Comparison of ENCODE assay signal across 7 cellular contexts in genomic region chr3:75435779-75436376, GRCh38.
DNase-seq lines count a peak whose midpoint lies in the region; TF ChIP-seq lines count a peak whose summit lies in the region.
"Not testable (repeated sequence)": the region's sequence is repeated elsewhere in the genome, so short reads cannot be mapped to it uniquely, and the experiment has no call there.

No MANE protein-coding gene starts in this region.

- H4K12ac ChIP-seq in trophoblast cell (ENCODE audit: low read depth, low read length): not testable (repeated sequence)

- H3K79me2 ChIP-seq in trophoblast cell (ENCODE audit: control insufficient read depth, insufficient read depth, low read length, poor library complexity): not testable (repeated sequence)

- H4K91ac ChIP-seq in trophoblast cell (ENCODE audit: low read depth, low read length): not testable (repeated sequence)

- DNase-seq in GM06990 (ENCODE audit: extremely low read depth, insufficient read length); activated CD4-positive, alpha-beta T cell treated with anti-CD3 and anti-CD28 coated beads, Interleukin-2, amount 10 ng/mL, durations not matched to agents 7 days and 5 days; immature natural killer cell; trophoblast cell: not testable (repeated sequence)
- DNase-seq in NCI-H748 treated with DMSO at 0.1 percent for 48 hours (lab: John Stamatoyannopoulos, UW): peak; percentile 57

- not testable (repeated sequence) for H3K4ac ChIP-seq in trophoblast cell (ENCODE audit: low read depth, low read length)

- not testable (repeated sequence) for H3K79me1 ChIP-seq in trophoblast cell (ENCODE audit: low read length)

- not testable (repeated sequence) for H2AFZ ChIP-seq in trophoblast cell (ENCODE audit: insufficient read depth, low read length, poor library complexity)

- WGBS in HUES64: under 1% methylated on average over 36 of the region's 38 CpGs
- WGBS in trophoblast cell (ENCODE audit: extremely low coverage, insufficient coverage, insufficient read length): no CpG with 5 or more reads among the region's 38 CpGs

- peaks cover 16% of the 10 kb centered on the region for H3K4me1 Mint-ChIP-seq in activated CD4-positive, alpha-beta T cell treated with anti-CD3 and anti-CD28 coated beads, Interleukin-2, amount 10 ng/mL, durations not matched to agents 7 days and 5 days
- H3K4me1 Mint-ChIP-seq in dendritic cell treated with granulocyte-macrophage colony-stimulating factor and Interleukin-4, amounts not matched to agents 40 ng/mL and 50 ng/mL, for 4 days (ENCODE audit: low read depth): peaks cover 26% of the 10 kb centered on the region
- H3K4me1 Mint-ChIP-seq in immature natural killer cell: peaks cover 18% of the 10 kb centered on the region in 2 donors

- CTCF ChIA-PET in activated CD4-positive, alpha-beta T cell treated with anti-CD3 and anti-CD28 coated beads, Interleukin-2, amount 10 ng/mL, durations not matched to agents 7 days and 5 days (lab: Charles Lee): not testable (repeated sequence)

- not testable (repeated sequence) for TF ChIP-seq CTCF in GM06990 (IDR thresholded peaks at IDR 0.05; ENCODE audit: insufficient read depth, low read length, poor library complexity, severe bottlenecking)

- not testable (repeated sequence) for H3K18ac ChIP-seq in trophoblast cell (ENCODE audit: low read length)

- H3K4me3 Mint-ChIP-seq in activated CD4-positive, alpha-beta T cell treated with anti-CD3 and anti-CD28 coated beads, Interleukin-2, amount 10 ng/mL, durations not matched to agents 7 days and 5 days: peak overlapping the region; percentile 89
- peak overlapping the region; percentile 96 for H3K4me3 Mint-ChIP-seq in dendritic cell treated with granulocyte-macrophage colony-stimulating factor and Interleukin-4, amounts not matched to agents 40 ng/mL and 50 ng/mL, for 4 days
- peak overlapping the region; percentile 99 to 100 (median 100) for H3K4me3 Mint-ChIP-seq in immature natural killer cell

- H3K23ac ChIP-seq in trophoblast cell (ENCODE audit: low read length): not testable (repeated sequence)

- H3K27ac ChIP-seq in HUES64 (ENCODE audit: low read depth, low read length): peak overlapping the region; percentile 60; the same call in 1 of the 2 replicates
- H3K27ac ChIP-seq in trophoblast cell (ENCODE audit: low read depth, low read length): not testable (repeated sequence)

- H3K27me3 Mint-ChIP-seq in activated CD4-positive, alpha-beta T cell treated with anti-CD3 and anti-CD28 coated beads, Interleukin-2, amount 10 ng/mL, durations not matched to agents 7 days and 5 days; dendritic cell treated with granulocyte-macrophage colony-stimulating factor and Interleukin-4, amounts not matched to agents 40 ng/mL and 50 ng/mL, for 4 days; immature natural killer cell (ENCODE audit: low read depth in 3 of 3): not testable (repeated sequence)

- H3K9me3 ChIP-seq in HUES64 (ENCODE audit: insufficient read depth, low read depth, low read length); trophoblast cell (ENCODE audit: insufficient read depth, low read depth, low read length): not testable (repeated sequence)

- peak overlapping the region; percentile 76 for H4K8ac ChIP-seq in trophoblast cell (ENCODE audit: low read depth, low read length)

- H3K4me3 ChIP-seq in GM06990 (replicated peaks; ENCODE audit: low read depth, low read length) (peak overlapping the region; percentile 68), HUES64 (ENCODE audit: low read length) (peak overlapping the region; percentile 83), trophoblast cell (ENCODE audit: low read depth, low read length) (peak overlapping the region; percentile 63)

- H3K27me3 ChIP-seq in GM06990 (replicated peaks; ENCODE audit: control insufficient read depth, insufficient read depth, low read length); HUES64 (ENCODE audit: insufficient read depth, low read length); trophoblast cell (ENCODE audit: insufficient read depth, low read length): not testable (repeated sequence)

- H3K36me3 Mint-ChIP-seq in activated CD4-positive, alpha-beta T cell treated with anti-CD3 and anti-CD28 coated beads, Interleukin-2, amount 10 ng/mL, durations not matched to agents 7 days and 5 days (ENCODE audit: low read depth); immature natural killer cell: not testable (repeated sequence)
- peaks cover 20% of the 10 kb centered on the region for H3K36me3 Mint-ChIP-seq in dendritic cell treated with granulocyte-macrophage colony-stimulating factor and Interleukin-4, amounts not matched to agents 40 ng/mL and 50 ng/mL, for 4 days (ENCODE audit: low read depth)

- H2BK5ac ChIP-seq in trophoblast cell (ENCODE audit: low read depth, low read length, poor library complexity): not testable (repeated sequence)

- intact Hi-C loops in dendritic cell treated with granulocyte-macrophage colony-stimulating factor and Interleukin-4, amounts not matched to agents 40 ng/mL and 50 ng/mL, for 4 days (cut with micrococcal nuclease): loop anchor here (10.0 kb wide), 1 partner anchor 349 kb away; the partner anchor contains the start of gene ZNF717

- H2BK120ac ChIP-seq in trophoblast cell (ENCODE audit: insufficient read depth, low read length, poor library complexity): not testable (repeated sequence)

- POLR2A ChIA-PET in activated CD4-positive, alpha-beta T cell treated with anti-CD3 and anti-CD28 coated beads, Interleukin-2, amount 10 ng/mL, durations not matched to agents 7 days and 5 days (lab: Charles Lee): not testable (repeated sequence)

- H3K9me3 Mint-ChIP-seq in activated CD4-positive, alpha-beta T cell treated with anti-CD3 and anti-CD28 coated beads, Interleukin-2, amount 10 ng/mL, durations not matched to agents 7 days and 5 days; dendritic cell treated with granulocyte-macrophage colony-stimulating factor and Interleukin-4, amounts not matched to agents 40 ng/mL and 50 ng/mL, for 4 days; immature natural killer cell: not testable (repeated sequence)

- H3K27ac Mint-ChIP-seq in activated CD4-positive, alpha-beta T cell treated with anti-CD3 and anti-CD28 coated beads, Interleukin-2, amount 10 ng/mL, durations not matched to agents 7 days and 5 days: peak overlapping the region; percentile 97
- H3K27ac Mint-ChIP-seq in dendritic cell treated with granulocyte-macrophage colony-stimulating factor and Interleukin-4, amounts not matched to agents 40 ng/mL and 50 ng/mL, for 4 days: peak overlapping the region; percentile 97
- H3K27ac Mint-ChIP-seq in immature natural killer cell: peak overlapping the region; percentile 56 to 100 (median 96)

- not testable (repeated sequence) for H3K4me1 ChIP-seq in HUES64 (ENCODE audit: insufficient read depth, low read length); trophoblast cell (ENCODE audit: control insufficient read depth in 1 of 2, insufficient read depth in 2 of 2, low read length in 2 of 2)

- H3K4me2 ChIP-seq in trophoblast cell (ENCODE audit: low read length): peak overlapping the region; percentile 74

- H3K9ac ChIP-seq in HUES64 (ENCODE audit: low read depth, low read length): peak overlapping the region; percentile 72
- H3K9ac ChIP-seq in trophoblast cell (ENCODE audit: low read length): peak overlapping the region; percentile 78

- not testable (repeated sequence) for H2BK12ac ChIP-seq in trophoblast cell (ENCODE audit: low read length)

- not testable (repeated sequence) for H2AK5ac ChIP-seq in trophoblast cell (ENCODE audit: low read length)

- not testable (repeated sequence) for H3K36me3 ChIP-seq in GM06990 (ENCODE audit: control insufficient read depth, insufficient read depth, low read length); HUES64 (ENCODE audit: insufficient read depth, low read length); trophoblast cell (ENCODE audit: control insufficient read depth in 1 of 2, insufficient read depth in 2 of 2, low read length in 2 of 2)

- H3K14ac ChIP-seq in trophoblast cell (ENCODE audit: low read length): not testable (repeated sequence)
